ENCODE assay signal across 8 cellular contexts in the genomic region with DNA sequence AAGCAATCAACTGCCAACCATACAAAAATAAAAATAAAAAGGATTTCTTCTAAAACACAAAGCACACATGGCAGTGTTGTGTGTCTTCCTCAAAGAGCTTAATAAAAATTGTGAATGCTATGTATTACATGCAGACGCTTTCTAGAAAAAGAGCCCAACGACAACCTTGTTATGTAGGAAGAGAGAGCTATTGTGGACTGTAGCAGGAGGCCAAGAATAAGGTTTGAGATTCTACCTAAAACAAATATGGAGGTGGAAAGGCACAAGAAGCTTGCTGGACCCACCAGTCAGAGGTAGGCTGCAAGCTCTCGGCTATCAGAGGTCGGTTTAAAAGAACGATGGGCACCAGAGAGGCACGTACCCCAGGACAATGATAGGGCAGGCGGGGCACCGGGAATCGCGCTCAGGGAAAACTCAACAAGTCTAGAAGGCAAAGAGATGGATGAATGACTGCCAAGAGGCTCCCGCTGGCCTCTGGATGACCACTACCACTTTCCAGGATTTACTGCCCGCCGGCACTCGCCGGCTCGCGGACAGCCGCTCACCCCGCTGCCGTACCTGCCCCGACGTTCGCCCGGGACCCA. TPM values are rescaled to one million over a fixed set of nuclear protein-coding genes. Genes with fewer than 3 reads are reported as not detected.
DNase-seq lines count a peak whose midpoint lies in the region; ATAC-seq and TF ChIP-seq lines count a peak whose summit lies in the region.

No MANE protein-coding gene starts in this region.

- TF ChIP-seq CTCF in GM13976 (IDR thresholded peaks at IDR 0.05; ENCODE audit: borderline replicate concordance, control extremely low read depth, extremely low read depth, insufficient read depth, missing control alignments): no peak
- no peak for TF ChIP-seq CTCF in coronary artery (IDR thresholded peaks at IDR 0.05)

- no peaks in the 10 kb centered on the region for H3K9me3 ChIP-seq in NT2/D1 (ENCODE audit: insufficient read depth, low read length)

- H3K4me3 ChIP-seq in NT2/D1 (ENCODE audit: insufficient read length, low read depth) (peak overlapping the region; percentile 83), coronary artery (peak overlapping the region; percentile 87), urinary bladder (ENCODE audit: low read depth, low read length) (peak overlapping the region; percentile 91)

- H3K4me1 ChIP-seq in NT2/D1 (ENCODE audit: insufficient read depth, insufficient read length) (peaks cover 1% of the 10 kb centered on the region), urinary bladder (ENCODE audit: insufficient read depth) (no peaks in the 10 kb centered on the region)

- DNase-seq in GM13976 (ENCODE audit: low spot score) (peak; percentile 22), NT2/D1 (ENCODE audit: low read depth, low spot score) (peak; percentile 5), coronary artery (ENCODE audit: low spot score) (no peak), lung microvascular endothelial cell (ENCODE audit: low read depth in 2 of 2) (peak; percentile 23 to 54), DMS153 (lab: John Stamatoyannopoulos, UW) (no peak), dedifferentiated amniotic fluid mesenchymal stem cell (ENCODE audit: extremely low spot score) (no peak)

- 2% methylated on average over 24 of the region's 24 CpGs for WGBS in urinary bladder

- no peak for ATAC-seq in GM21717 (IDR thresholded peaks at IDR 0.05; ENCODE audit: unreplicated experiment)

- H3K9ac ChIP-seq in NT2/D1 (ENCODE audit: insufficient read length, low read depth): peak overlapping the region; percentile 92

- in situ Hi-C loops in GM13976 (cut with MboI; ENCODE audit: low sequenced_read_pairs, unreplicated experiment): no loop called here

- no peaks in the 10 kb centered on the region for H3K27me3 ChIP-seq in NT2/D1 (ENCODE audit: insufficient read depth, insufficient read length)

- H3K36me3 ChIP-seq in NT2/D1 (ENCODE audit: insufficient read depth, insufficient read length, low read length) (peaks cover 6% of the 10 kb centered on the region), urinary bladder (ENCODE audit: insufficient read depth) (no peaks in the 10 kb centered on the region)

- peak overlapping the region; percentile 93 to 96 for H3K27ac ChIP-seq in coronary artery
- H3K27ac ChIP-seq in urinary bladder (ENCODE audit: low read depth): peak overlapping the region; percentile 91

RNA-seq across cellular contexts. Expression of a gene that starts 1.1 kb away (rescaled TPM):
- total RNA-seq in lung microvascular endothelial cell: 27.7 and 66.9 TPM in 2 replicates
- 42.9 TPM for total RNA-seq in urinary bladder
- 34.1 TPM for polyA plus RNA-seq in urinary bladder

Comparison
In these comparisons a context has a peak if more than half of its experiments do, and no peak if none do; other contexts are left out.
1. DNase-seq: peak in GM13976 (single experiment), NT2/D1 (single experiment) and lung microvascular endothelial cell (2 of 2); none in coronary artery (single experiment), DMS153 (single experiment) and dedifferentiated amniotic fluid mesenchymal stem cell (single experiment).
2. Peak in every context shown above with its lines, with median percentiles within 50 percentile points of each other: H3K4me3 ChIP-seq.